ENCODE assay signal across 8 cellular contexts in the genomic region with DNA sequence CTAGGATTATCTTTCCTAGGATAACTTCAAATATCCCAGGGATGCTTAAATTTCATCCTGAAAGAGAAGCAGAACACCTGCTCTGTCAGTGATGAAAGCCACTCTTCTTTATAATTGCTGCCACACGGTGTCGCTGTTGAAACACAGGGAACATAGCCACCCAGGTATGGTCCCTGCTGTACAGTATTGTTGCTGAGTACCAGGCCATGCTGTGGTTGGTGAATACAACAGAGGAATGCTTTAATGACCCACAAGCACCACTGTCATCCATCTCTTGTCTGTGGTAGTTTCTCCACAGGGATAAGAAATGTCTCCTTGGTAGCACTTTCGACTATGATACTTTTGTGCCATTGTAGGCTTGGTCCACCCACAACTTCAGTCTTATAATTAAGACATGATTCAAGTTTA.
DNase-seq lines count a peak whose midpoint lies in the region; ATAC-seq and TF ChIP-seq lines count a peak whose summit lies in the region.

No MANE protein-coding gene starts in this region.

- no peak overlapping the region for H3K4me3 Mint-ChIP-seq in activated CD4-positive, alpha-beta T cell treated with anti-CD3 and anti-CD28 coated beads, Interleukin-2, amount 10 ng/mL, durations not matched to agents 7 days and 5 days

- H3K9me3 Mint-ChIP-seq in activated CD4-positive, alpha-beta T cell treated with anti-CD3 and anti-CD28 coated beads, Interleukin-2, amount 10 ng/mL, durations not matched to agents 7 days and 5 days, result no peaks in the 10 kb centered on the region

- H3K27ac ChIP-seq in AG04450 (ENCODE audit: low read depth, low read length) (no peak overlapping the region), dorsolateral prefrontal cortex (no peak overlapping the region)

- H3K27me3 Mint-ChIP-seq in activated CD4-positive, alpha-beta T cell treated with anti-CD3 and anti-CD28 coated beads, Interleukin-2, amount 10 ng/mL, durations not matched to agents 7 days and 5 days, result peaks cover 35% of the 10 kb centered on the region

- no peaks in the 10 kb centered on the region for H3K4me1 Mint-ChIP-seq in activated CD4-positive, alpha-beta T cell treated with anti-CD3 and anti-CD28 coated beads, Interleukin-2, amount 10 ng/mL, durations not matched to agents 7 days and 5 days

- POLR2A ChIA-PET in AG04450 (lab: Yijun Ruan, JAX), result no interaction called here
- POLR2A ChIA-PET in activated CD4-positive, alpha-beta T cell treated with anti-CD3 and anti-CD28 coated beads, Interleukin-2, amount 10 ng/mL, durations not matched to agents 7 days and 5 days (lab: Charles Lee), result no interaction called here

- DNase-seq in AG04450 (ENCODE audit: low read depth, low spot score) (peak; percentile 4), NCI-H345 treated with DMSO at 0.1 percent for 48 hours (lab: John Stamatoyannopoulos, UW; ENCODE audit: unreplicated experiment) (peak; percentile 24), dorsolateral prefrontal cortex (peak in 8 of 10 donors; percentile 32 to 70 (median 55)), lung microvascular endothelial cell (ENCODE audit: low read depth in 2 of 2) (peak; percentile 60 to 75)
- DNase-seq in activated CD4-positive, alpha-beta T cell treated with anti-CD3 and anti-CD28 coated beads, Interleukin-2, amount 10 ng/mL, durations not matched to agents 7 days and 5 days, result peak; percentile 75
- peak; percentile 35 for DNase-seq in stimulated activated CD8-positive, alpha-beta memory T cell treated with anti-CD3 and anti-CD28 coated beads, Interleukin-15, amount 100 ng/mL, for 24 hours (ENCODE audit: low read depth)

- H3K27me3 ChIP-seq in AG04450 (ENCODE audit: control insufficient read depth, insufficient read depth, low read length) (no peaks in the 10 kb centered on the region), dorsolateral prefrontal cortex (no peaks in the 10 kb centered on the region)

- TF ChIP-seq CTCF in AG04450 (IDR thresholded peaks at IDR 0.05; ENCODE audit: low read depth, low read length) (peak; percentile 83), dorsolateral prefrontal cortex (IDR thresholded peaks at IDR 0.05 in 54 of 56, conservative IDR thresholded peaks at IDR 0.05 in 2 of 56; ENCODE audit: low read depth in 1 of 56, partially characterized antibody in 56 of 56) (peak; percentile 61 to 96 (median 83))

- H3K4me3 ChIP-seq in AG04450 (ENCODE audit: low read depth, low read length) (no peak overlapping the region), dorsolateral prefrontal cortex (no peak overlapping the region)

- CTCF ChIA-PET in AG04450 (lab: Charles Lee), result interaction anchor here (0.9 to 5.5 kb wide), 14 partner anchors 20 to 268 kb away, joined by 3 to 73 read pairs (median 6); no protein-coding TSS in a partner anchor
- CTCF ChIA-PET in activated CD4-positive, alpha-beta T cell treated with anti-CD3 and anti-CD28 coated beads, Interleukin-2, amount 10 ng/mL, durations not matched to agents 7 days and 5 days (lab: Charles Lee), result interaction anchor here (1.6 to 2.9 kb wide), 3 partner anchors 115 to 262 kb away, joined by 3 to 11 read pairs (median 4); no protein-coding TSS in a partner anchor

- no peak overlapping the region for H3K27ac Mint-ChIP-seq in activated CD4-positive, alpha-beta T cell treated with anti-CD3 and anti-CD28 coated beads, Interleukin-2, amount 10 ng/mL, durations not matched to agents 7 days and 5 days

- intact Hi-C loops in dorsolateral prefrontal cortex (cut with DNase I), result loop anchor here (2.0 to 10.0 kb wide), 8 partner anchors 115 to 267 kb away; partner anchors contain the start of gene SFRP4 (in 2 of the 2)

- H3K36me3 Mint-ChIP-seq in activated CD4-positive, alpha-beta T cell treated with anti-CD3 and anti-CD28 coated beads, Interleukin-2, amount 10 ng/mL, durations not matched to agents 7 days and 5 days (ENCODE audit: low read depth), result no peaks in the 10 kb centered on the region

- no peaks in the 10 kb centered on the region for H3K9me3 ChIP-seq in AG04450 (ENCODE audit: control insufficient read depth, insufficient read depth, low read length)

- ATAC-seq in GM18517 (IDR thresholded peaks at IDR 0.05; ENCODE audit: unreplicated experiment) (peak; percentile 65), HG03175 (IDR thresholded peaks at IDR 0.05; ENCODE audit: unreplicated experiment) (peak; percentile 67)

Comparison
In these comparisons a context has a peak if more than half of its experiments do, and no peak if none do; other contexts are left out.
1. DNase-seq: peak in every context shown above with its lines; median percentile 75 in activated CD4-positive, alpha-beta T cell treated with anti-CD3 and anti-CD28 coated beads, Interleukin-2, amount 10 ng/mL, durations not matched to agents 7 days and 5 days; 68 in lung microvascular endothelial cell; 55 in dorsolateral prefrontal cortex; 35 in stimulated activated CD8-positive, alpha-beta memory T cell treated with anti-CD3 and anti-CD28 coated beads, Interleukin-15, amount 100 ng/mL, for 24 hours; 24 in NCI-H345 treated with DMSO at 0.1 percent for 48 hours; 4 in AG04450.